31 cellular contexts compared by ENCODE assay signal in genomic region chr4:910366-911091, GRCh38. TPM values are rescaled to one million over a fixed set of nuclear protein-coding genes. Genes with fewer than 3 reads are reported as not detected.
DNase-seq lines count a peak whose midpoint lies in the region; ATAC-seq and TF ChIP-seq lines count a peak whose summit lies in the region.
"Had no signal": no experiment of that assay in that cellular context is flagged by ENCODE, and none has a peak within 500 bp of the region (broad histone marks: within the 10 kb centered on the region; RNA-seq: fewer than 3 reads in every experiment).

No MANE protein-coding gene starts in this region.

- H3K36me3 Mint-ChIP-seq in dendritic cell treated with granulocyte-macrophage colony-stimulating factor and Interleukin-4, amounts not matched to agents 40 ng/mL and 50 ng/mL, for 4 days (ENCODE audit: low read depth) = peaks cover 80% of the 10 kb centered on the region
- H3K36me3 Mint-ChIP-seq in naive B cell = peaks cover 0 to 7% of the 10 kb centered on the region in 2 donors

- H3K4me3 ChIP-seq in left ventricle myocardium inferior = no peak overlapping the region
- H3K4me3 ChIP-seq: colonic mucosa, GM23338, prostate gland had no signal

- no peaks in the 10 kb centered on the region for H3K9me3 ChIP-seq in left ventricle myocardium inferior (replicated peaks)
- H3K9me3 ChIP-seq: colonic mucosa, prostate gland had no signal

- no peak overlapping the region for H3K4me3 Mint-ChIP-seq in dendritic cell treated with granulocyte-macrophage colony-stimulating factor and Interleukin-4, amounts not matched to agents 40 ng/mL and 50 ng/mL, for 4 days
- H3K4me3 Mint-ChIP-seq in naive B cell = peak overlapping the region in 1 of 8 donors; percentile 47
- H3K4me3 Mint-ChIP-seq: activated CD8-positive, alpha-beta T cell treated with anti-CD3 and anti-CD28 coated beads for 36 hours; activated naive CD8-positive, alpha-beta T cell treated with anti-CD3 and anti-CD28 coated beads for 36 hours; CD4-positive, alpha-beta memory T cell; GM23338; HFFc6; T-helper 2 cell treated with Interferon-gamma antibody and Interleukin-4, amounts not matched to agents 5 μg/mL and 100 μg/mL, for 36 hours had no signal

- H3K27me3 Mint-ChIP-seq in dendritic cell treated with granulocyte-macrophage colony-stimulating factor and Interleukin-4, amounts not matched to agents 40 ng/mL and 50 ng/mL, for 4 days = no peaks in the 10 kb centered on the region
- H3K27me3 Mint-ChIP-seq in naive B cell = no peaks in the 10 kb centered on the region
- H3K27me3 Mint-ChIP-seq: activated CD8-positive, alpha-beta T cell treated with anti-CD3 and anti-CD28 coated beads for 36 hours; activated naive CD8-positive, alpha-beta T cell treated with anti-CD3 and anti-CD28 coated beads for 36 hours; CD4-positive, alpha-beta memory T cell had no signal

- ATAC-seq in naive B cell (ENCODE audit: low read depth in 2 of 2) (no peak), HG02884 (IDR thresholded peaks at IDR 0.05; ENCODE audit: unreplicated experiment) (no peak)
- ATAC-seq: activated CD8-positive, alpha-beta T cell treated with anti-CD3 and anti-CD28 coated beads for 36 hours; GM23338; left lobe of liver; PC-3 had no signal

- no peaks in the 10 kb centered on the region for H3K27me3 ChIP-seq in left ventricle myocardium inferior (ENCODE audit: low read depth)
- H3K27me3 ChIP-seq: colonic mucosa had no signal

- intact Hi-C loops in cardiac septum (cut with DNase I) = no loop called here
- intact Hi-C loops in left ventricle myocardium inferior (cut with micrococcal nuclease) = no loop called here
- intact Hi-C loops in dendritic cell treated with granulocyte-macrophage colony-stimulating factor and Interleukin-4, amounts not matched to agents 40 ng/mL and 50 ng/mL, for 4 days (cut with micrococcal nuclease) = no loop called here

- peaks cover 13% of the 10 kb centered on the region for H3K4me1 Mint-ChIP-seq in dendritic cell treated with granulocyte-macrophage colony-stimulating factor and Interleukin-4, amounts not matched to agents 40 ng/mL and 50 ng/mL, for 4 days (ENCODE audit: low read depth)
- H3K4me1 Mint-ChIP-seq in naive B cell = peaks cover 21 to 24% (median 22%) of the 10 kb centered on the region in 3 donors

- TF ChIP-seq CTCF in left ventricle myocardium inferior (IDR thresholded peaks at IDR 0.05; ENCODE audit: borderline replicate concordance) = no peak

- DNase-seq in cardiac septum (ENCODE audit: low spot score) = peak; percentile 55
- DNase-seq in left ventricle myocardium inferior = no peak
- no peak for DNase-seq in naive B cell
- DNase-seq in DMS 273 (lab: John Stamatoyannopoulos, UW; ENCODE audit: unreplicated experiment) = no peak
- no peak for DNase-seq in NCI-H446 treated with DMSO at 0.1 percent for 48 hours (lab: John Stamatoyannopoulos, UW)
- no peak for DNase-seq in NCI-H128 (lab: John Stamatoyannopoulos, UW; ENCODE audit: unreplicated experiment)
- DNase-seq: activated CD4-positive, alpha-beta T cell treated with anti-CD3 and anti-CD28 coated beads for 1 hour; activated CD8-positive, alpha-beta T cell treated with anti-CD3 and anti-CD28 coated beads for 36 hours; activated naive CD8-positive, alpha-beta T cell treated with anti-CD3 and anti-CD28 coated beads for 36 hours; AML-193; anterior cingulate cortex; CD4-positive, alpha-beta memory T cell; colonic mucosa; effector memory CD4-positive, alpha-beta T cell; erythroblast; HFFc6; NCI-H1048; NCI-H1694; NCI-H2171 treated with DMSO at 0.1 percent for 48 hours; NCI-H524 treated with DMSO at 0.1 percent for 48 hours; NK-92 treated with Interleukin-12 subunit alpha and Interleukin-12 subunit beta, amount 100 ng/mL, for 24 hours; PC-3; SHP77 treated with DMSO at 0.1 percent for 48 hours; stimulated activated naive CD4-positive, alpha-beta T cell treated with Interleukin-2 at 50 U/mL for 16 hours had no signal

- peaks cover 5% of the 10 kb centered on the region for H3K9me3 Mint-ChIP-seq in dendritic cell treated with granulocyte-macrophage colony-stimulating factor and Interleukin-4, amounts not matched to agents 40 ng/mL and 50 ng/mL, for 4 days
- no peaks in the 10 kb centered on the region for H3K9me3 Mint-ChIP-seq in naive B cell
- H3K9me3 Mint-ChIP-seq: activated T-helper 2 cell treated with anti-CD3 and anti-CD28 coated beads, Interferon-gamma antibody, Interleukin-2, Interleukin-4, amounts not matched to agents 10 μg/mL and 5 μg/mL and 100 μg/mL, durations not matched to agents 14 hours and 24 hours and 36 hours; CD4-positive, alpha-beta memory T cell; T-helper 2 cell treated with Interferon-gamma antibody and Interleukin-4, amounts not matched to agents 5 μg/mL and 100 μg/mL, for 36 hours had no signal

- no peak overlapping the region for H3K27ac ChIP-seq in left ventricle myocardium inferior (replicated peaks)
- H3K27ac ChIP-seq: colonic mucosa, prostate gland had no signal

- H3K27ac Mint-ChIP-seq in dendritic cell treated with granulocyte-macrophage colony-stimulating factor and Interleukin-4, amounts not matched to agents 40 ng/mL and 50 ng/mL, for 4 days = peak overlapping the region; percentile 44
- H3K27ac Mint-ChIP-seq in naive B cell = peak overlapping the region in 4 of 6 donors; percentile 38 to 84 (median 76)
- H3K27ac Mint-ChIP-seq: activated CD8-positive, alpha-beta T cell treated with anti-CD3 and anti-CD28 coated beads for 36 hours; activated naive CD8-positive, alpha-beta T cell treated with anti-CD3 and anti-CD28 coated beads for 36 hours; activated T-helper 2 cell treated with anti-CD3 and anti-CD28 coated beads, Interferon-gamma antibody, Interleukin-2, Interleukin-4, amounts not matched to agents 10 μg/mL and 5 μg/mL and 100 μg/mL, durations not matched to agents 14 hours and 24 hours and 36 hours; CD4-positive, alpha-beta memory T cell; GM23338; HFFc6; T-helper 2 cell treated with Interferon-gamma antibody and Interleukin-4, amounts not matched to agents 5 μg/mL and 100 μg/mL, for 36 hours had no signal

- H3K36me3 ChIP-seq in left ventricle myocardium inferior = peaks cover 52% of the 10 kb centered on the region
- H3K36me3 ChIP-seq: prostate gland had no signal

- peaks cover 6% of the 10 kb centered on the region for H3K4me1 ChIP-seq in left ventricle myocardium inferior
- H3K4me1 ChIP-seq: colonic mucosa, prostate gland had no signal

RNA-seq across cellular contexts. Expression of gene GAK, which starts 21.6 kb away (rescaled TPM):
- total RNA-seq in cardiac septum (36.1 TPM), left ventricle myocardium inferior (25.1 TPM)
- polyA plus RNA-seq in naive B cell (ENCODE audit: low read depth in 6 of 6) = 10 to 100 TPM; 28.5 to 71.3 (median 48.1) TPM

RNA-seq across cellular contexts. Expression of gene TMEM175, which starts 21.7 kb away (rescaled TPM):
- total RNA-seq in cardiac septum (22.7 TPM), left ventricle myocardium inferior (20.3 TPM)
- polyA plus RNA-seq in naive B cell (ENCODE audit: low read depth in 6 of 6) = 10 to 100 TPM; 18.7 to 38.8 (median 24.1) TPM
